Comparison of ENCODE assay signal across 9 cellular contexts in the genomic region with DNA sequence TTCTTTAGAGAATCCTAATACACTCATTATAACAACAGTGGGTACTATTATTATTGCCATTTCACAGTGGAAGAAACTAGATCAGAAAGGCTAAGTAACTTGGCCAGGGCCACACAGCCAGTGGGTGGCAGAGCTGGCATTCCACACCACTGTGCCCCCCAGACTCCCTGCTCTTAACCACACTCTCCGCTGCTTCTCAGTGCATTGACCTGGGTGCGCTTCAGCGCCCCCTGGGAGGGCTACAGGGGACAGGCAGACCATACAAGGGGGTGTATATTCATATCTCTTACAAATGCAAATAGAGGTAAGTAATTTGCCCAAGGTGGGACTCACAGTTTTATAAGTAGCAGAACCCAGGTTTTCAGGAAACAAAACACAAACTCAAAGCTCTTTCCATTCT.
A peak's percentile ranks its signal among the peaks of the same experiment; 100 is the strongest.
DNase-seq lines count a peak whose midpoint lies in the region; ATAC-seq and TF ChIP-seq lines count a peak whose summit lies in the region.
"Had no signal": no experiment of that assay in that cellular context is flagged by ENCODE, and none has a peak within 500 bp of the region (broad histone marks: within the 10 kb centered on the region; RNA-seq: fewer than 3 reads in every experiment).

No MANE protein-coding gene starts in this region.

- H3K36me3 ChIP-seq in left ventricle myocardium inferior (peaks cover 24% of the 10 kb centered on the region), NT2/D1 (ENCODE audit: insufficient read depth, insufficient read length, low read length) (peaks cover 31% of the 10 kb centered on the region)

- no peak overlapping the region for H3K27ac ChIP-seq in left ventricle myocardium inferior (replicated peaks)

- DNase-seq in left ventricle myocardium inferior: no peak
- DNase-seq in left cardiac atrium: no peak
- DNase-seq in NT2/D1 (ENCODE audit: low read depth, low spot score): peak; percentile 5
- DNase-seq in effector memory CD8-positive, alpha-beta T cell: peak in 1 of 3 experiments; percentile 15
- peak; percentile 34 for DNase-seq in stimulated activated naive CD8-positive, alpha-beta T cell treated with anti-CD3 and anti-CD28 coated beads, Interleukin-15, Interleukin-2, amounts not matched to agents 100 U/mL and 50 U/mL, for 24 hours
- DNase-seq in globus pallidus (ENCODE audit: low spot score): no peak
- DNase-seq in posterior cingulate gyrus: no peak
- DNase-seq: NCI-H446 treated with DMSO at 0.1 percent for 48 hours had no signal

- ATAC-seq in left cardiac atrium: no peak
- peak; percentile 58 for ATAC-seq in effector memory CD8-positive, alpha-beta T cell (replicated peaks)
- ATAC-seq in stimulated activated naive CD8-positive, alpha-beta T cell treated with anti-CD3 and anti-CD28 coated beads, Interleukin-15, Interleukin-2, amounts not matched to agents 100 U/mL and 50 U/mL, for 24 hours: peak; percentile 73
- no peak for ATAC-seq in HG02938 (IDR thresholded peaks at IDR 0.05; ENCODE audit: unreplicated experiment)

- no peak overlapping the region for H3K4me3 Mint-ChIP-seq in effector memory CD8-positive, alpha-beta T cell

- H3K27ac Mint-ChIP-seq in effector memory CD8-positive, alpha-beta T cell: peak overlapping the region in 1 of 2 donors; percentile 71

- no peak overlapping the region for H3K9ac ChIP-seq in NT2/D1 (ENCODE audit: insufficient read length, low read depth)

- H3K4me1 ChIP-seq in left ventricle myocardium inferior: no peaks in the 10 kb centered on the region
- H3K4me1 ChIP-seq in NT2/D1 (ENCODE audit: insufficient read depth, insufficient read length): no peaks in the 10 kb centered on the region

- no peaks in the 10 kb centered on the region for H3K27me3 Mint-ChIP-seq in effector memory CD8-positive, alpha-beta T cell

- H3K4me3 ChIP-seq in left ventricle myocardium inferior: no peak overlapping the region
- no peak overlapping the region for H3K4me3 ChIP-seq in NT2/D1 (ENCODE audit: insufficient read length, low read depth)

- H3K9me3 Mint-ChIP-seq in effector memory CD8-positive, alpha-beta T cell: no peaks in the 10 kb centered on the region

- H3K36me3 Mint-ChIP-seq in effector memory CD8-positive, alpha-beta T cell (ENCODE audit: insufficient read depth): no peaks in the 10 kb centered on the region

- intact Hi-C loops in left ventricle myocardium inferior (cut with micrococcal nuclease) (no loop called here), left cardiac atrium (cut with DNase I) (no loop called here), posterior cingulate gyrus (cut with DNase I) (no loop called here)

- peaks cover 0 to 8% of the 10 kb centered on the region in 2 donors for H3K4me1 Mint-ChIP-seq in effector memory CD8-positive, alpha-beta T cell (ENCODE audit: low read depth in 2 of 2)

- peak; percentile 29 for TF ChIP-seq CTCF in left ventricle myocardium inferior (IDR thresholded peaks at IDR 0.05; ENCODE audit: borderline replicate concordance)

- H3K27me3 ChIP-seq in left ventricle myocardium inferior (ENCODE audit: low read depth) (no peaks in the 10 kb centered on the region), NT2/D1 (ENCODE audit: insufficient read depth, insufficient read length) (no peaks in the 10 kb centered on the region)

- peaks cover 4% of the 10 kb centered on the region for H3K9me3 ChIP-seq in left ventricle myocardium inferior (replicated peaks)
- H3K9me3 ChIP-seq in NT2/D1 (ENCODE audit: insufficient read depth, low read length): peaks cover 4% of the 10 kb centered on the region; the same call in 1 of the 2 replicates

Comparison
In these comparisons a context has a peak if more than half of its experiments do, and no peak if none do; other contexts are left out.
1. DNase-seq: peak in NT2/D1 (single experiment) and stimulated activated naive CD8-positive, alpha-beta T cell treated with anti-CD3 and anti-CD28 coated beads, Interleukin-15, Interleukin-2, amounts not matched to agents 100 U/mL and 50 U/mL, for 24 hours (single experiment); none in left ventricle myocardium inferior (single experiment), left cardiac atrium (single experiment), globus pallidus (single experiment) and posterior cingulate gyrus (0 of 10).
2. ATAC-seq: peak in effector memory CD8-positive, alpha-beta T cell (single experiment) and stimulated activated naive CD8-positive, alpha-beta T cell treated with anti-CD3 and anti-CD28 coated beads, Interleukin-15, Interleukin-2, amounts not matched to agents 100 U/mL and 50 U/mL, for 24 hours (single experiment); none in left cardiac atrium (0 of 2) and HG02938 (single experiment).